Comparison of ENCODE assay signal across 8 cellular contexts in genomic region chr21:32392299-32392879, GRCh38. TPM values are rescaled to one million over a fixed set of nuclear protein-coding genes. Genes with fewer than 3 reads are reported as not detected.
DNase-seq lines count a peak whose midpoint lies in the region; ATAC-seq and TF ChIP-seq lines count a peak whose summit lies in the region.

No MANE protein-coding gene starts in this region.

- peak overlapping the region; percentile 66 for H3K4me2 ChIP-seq in MM.1S (ENCODE audit: low read depth, low read length)

- intact Hi-C loops in sciatic nerve (cut with DNase I) = no loop called here

- H3K4me1 ChIP-seq in MM.1S (ENCODE audit: low read length) = peaks cover 14% of the 10 kb centered on the region

- H3K27ac Mint-ChIP-seq in mesothelial cell of epicardium = peak overlapping the region; percentile 39

- H3K9me3 Mint-ChIP-seq in mesothelial cell of epicardium = peaks cover 18% of the 10 kb centered on the region

- TF ChIP-seq CTCF in MM.1S (IDR thresholded peaks at IDR 0.05; ENCODE audit: low read length) = no peak
- no peak for TF ChIP-seq CTCF in choroid plexus epithelial cell (conservative IDR thresholded peaks at IDR 0.05; ENCODE audit: low read depth, low read length)
- TF ChIP-seq CTCF in mesothelial cell of epicardium (IDR thresholded peaks at IDR 0.05; ENCODE audit: unreplicated experiment) = no peak

- ATAC-seq in GM19395 (IDR thresholded peaks at IDR 0.05; ENCODE audit: unreplicated experiment) (peak; percentile 53), sciatic nerve (no peak), HG03460 (IDR thresholded peaks at IDR 0.05; ENCODE audit: unreplicated experiment) (no peak)

- peaks cover 6% of the 10 kb centered on the region for H3K36me3 Mint-ChIP-seq in mesothelial cell of epicardium

- peaks cover 10% of the 10 kb centered on the region for H3K4me1 Mint-ChIP-seq in mesothelial cell of epicardium

- DNase-seq in A172 (ENCODE audit: low spot score) = peak; percentile 31
- peak; percentile 43 for DNase-seq in MM.1S
- DNase-seq in choroid plexus epithelial cell (ENCODE audit: low read depth) = peak; percentile 43
- no peak for DNase-seq in mesothelial cell of epicardium (ENCODE audit: low spot score in 2 of 2, unreplicated experiment in 2 of 2)
- no peak for DNase-seq in sciatic nerve (ENCODE audit: low spot score)
- DNase-seq in NCI-H187 treated with DMSO at 0.1 percent for 48 hours (lab: John Stamatoyannopoulos, UW) = no peak

- no peak overlapping the region for H3K27ac ChIP-seq in MM.1S (ENCODE audit: low read length)

- no peaks in the 10 kb centered on the region for H3K9me2 ChIP-seq in MM.1S (replicated peaks; ENCODE audit: insufficient read depth, low read length)

- H3K27me3 Mint-ChIP-seq in mesothelial cell of epicardium (ENCODE audit: low read depth) = peaks cover 25% of the 10 kb centered on the region

- H3K4me3 ChIP-seq in MM.1S (ENCODE audit: low read length) (peak overlapping the region; percentile 94), choroid plexus epithelial cell (ENCODE audit: low read depth, low read length) (peak overlapping the region; percentile 99)

- H3F3A ChIP-seq in MM.1S (ENCODE audit: insufficient read depth, low read length) = peaks cover 14% of the 10 kb centered on the region

- H2AFZ ChIP-seq in MM.1S (ENCODE audit: low read length) = peak overlapping the region; percentile 79

- H3K4me3 Mint-ChIP-seq in mesothelial cell of epicardium = peak overlapping the region; percentile 79

- H3K27me3 ChIP-seq in MM.1S (replicated peaks; ENCODE audit: insufficient read depth, low read length) = no peaks in the 10 kb centered on the region

- 0 out of 2 replicates have a peak, but pooled peaks cover 3% of the 10 kb centered on the region for H3K36me3 ChIP-seq in MM.1S (replicated peaks; ENCODE audit: insufficient read depth, low read length)

- H3K79me2 ChIP-seq in MM.1S (ENCODE audit: low read length) = peaks cover 48% of the 10 kb centered on the region

- H3K9me3 ChIP-seq in MM.1S (replicated peaks; ENCODE audit: insufficient read depth, low read length) = no peaks in the 10 kb centered on the region

- peaks cover 27% of the 10 kb centered on the region for H4K20me1 ChIP-seq in MM.1S (ENCODE audit: insufficient read depth, low read length)

- peak overlapping the region; percentile 77 for H3K9ac ChIP-seq in MM.1S (ENCODE audit: low read length)

RNA-seq across cellular contexts. Expression of gene URB1, which starts 0.4 kb away (rescaled TPM):
- total RNA-seq in A172 (2014; rRNA removed; shearing (Covaris generic)) = 16.7 and 20.9 TPM in 2 replicates
- 21.8 to 23.4 TPM (median 22.2 TPM) in 3 replicates for total RNA-seq in mesothelial cell of epicardium
- 30.4 TPM for total RNA-seq in sciatic nerve

RNA-seq across cellular contexts. Expression of gene EVA1C, which starts 20.1 kb away (rescaled TPM):
- 1.1 and 2.5 TPM in 2 replicates for total RNA-seq in A172 (2014; rRNA removed; shearing (Covaris generic))
- 2.1 to 3.8 TPM (median 3.1 TPM) in 3 replicates for total RNA-seq in mesothelial cell of epicardium
- total RNA-seq in sciatic nerve = 65.8 TPM

Comparison
In these comparisons a context has a peak if more than half of its experiments do, and no peak if none do; other contexts are left out.
1. DNase-seq: peak in A172 (single experiment), MM.1S (single experiment) and choroid plexus epithelial cell (single experiment); none in mesothelial cell of epicardium (0 of 2), sciatic nerve (single experiment) and NCI-H187 treated with DMSO at 0.1 percent for 48 hours (single experiment).
2. RNA of gene EVA1C, which starts 20.1 kb away (total RNA-seq): 65.8 TPM in sciatic nerve (single experiment); 2.1 to 3.8 TPM in mesothelial cell of epicardium and 1.1 to 2.5 TPM in A172; every median in the first group is over 10 times any median in the second.